26 cellular contexts compared by ENCODE assay signal in the genomic region with DNA sequence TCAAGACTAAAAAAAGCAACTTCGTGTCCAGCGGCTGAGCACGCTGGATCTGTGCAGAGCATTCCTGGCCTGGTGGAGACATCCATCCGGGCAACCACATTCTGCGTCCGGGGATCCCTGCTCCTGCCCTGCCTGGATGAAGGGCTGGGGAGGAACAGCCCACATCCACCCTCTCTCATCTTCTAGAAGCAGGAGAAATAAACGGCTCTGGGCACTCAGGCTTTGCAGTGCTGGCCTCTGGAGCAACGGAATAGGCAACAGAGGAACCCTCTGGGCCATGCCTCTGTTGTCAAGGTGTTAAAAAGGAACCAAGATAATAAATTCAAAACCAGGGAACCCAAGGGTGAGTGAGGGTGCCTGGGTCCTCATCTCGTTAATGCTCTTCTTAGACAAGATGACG.
"Had no signal": no experiment of that assay in that cellular context is flagged by ENCODE, and none has a peak within 500 bp of the region (broad histone marks: within the 10 kb centered on the region; RNA-seq: fewer than 3 reads in every experiment).

No MANE protein-coding gene starts in this region.

- H3K27ac Mint-ChIP-seq: activated CD4-positive, alpha-beta memory T cell treated with anti-CD3 and anti-CD28 coated beads for 36 hours; activated CD8-positive, alpha-beta memory T cell treated with anti-CD3 and anti-CD28 coated beads, Interleukin-2, amount 10 ng/mL, durations not matched to agents 7 days and 5 days; activated naive CD4-positive, alpha-beta T cell treated with anti-CD3 and anti-CD28 coated beads, Interleukin-2, amount 10 ng/mL, durations not matched to agents 7 days and 5 days; activated naive CD8-positive, alpha-beta T cell; activated naive CD8-positive, alpha-beta T cell treated with anti-CD3 and anti-CD28 coated beads, Interleukin-2, amount 50 U/mL, for 24 hours; T-helper 1 cell treated with Interleukin-12 subunit alpha and Interleukin-12 subunit beta and Interleukin-4 antibody, amounts not matched to agents 30 μg/mL and 1 μg/mL, for 36 hours; T-helper 2 cell treated with Interferon-gamma antibody and Interleukin-4, amounts not matched to agents 5 μg/mL and 100 μg/mL, for 36 hours had no signal

- H3K4me3 ChIP-seq: SJSA1 had no signal

- DNase-seq: activated CD4-positive, alpha-beta memory T cell treated with anti-CD3 and anti-CD28 coated beads for 36 hours; activated CD4-positive, alpha-beta T cell treated with anti-CD3 and anti-CD28 coated beads, Interleukin-2, amount 50 U/mL, for 1 hour; activated CD8-positive, alpha-beta memory T cell treated with anti-CD3 and anti-CD28 coated beads for 24 hours; activated CD8-positive, alpha-beta memory T cell treated with anti-CD3 and anti-CD28 coated beads, Interleukin-2, amount 10 ng/mL, durations not matched to agents 7 days and 5 days; activated CD8-positive, alpha-beta memory T cell treated with anti-CD3 and anti-CD28 coated beads, Interleukin-2, amount 50 U/mL, for 48 hours; activated effector memory CD4-positive, alpha-beta T cell treated with Interleukin-2 at 50 U/mL for 16 hours; activated naive CD4-positive, alpha-beta T cell treated with anti-CD3 and anti-CD28 coated beads, Interleukin-2, amount 10 ng/mL, durations not matched to agents 7 days and 5 days; activated naive CD8-positive, alpha-beta T cell treated with anti-CD3 and anti-CD28 coated beads, Interleukin-2, amount 50 U/mL, for 24 hours; activated T-cell treated with anti-CD3 and anti-CD28 coated beads, Interleukin-2, amount 50 U/mL, for 48 hours; MM.1S; MV-4-11; NCI-H1092; NCI-H1436 treated with DMSO at 0.1 percent for 48 hours; NCI-H1694 treated with DMSO at 0.1 percent for 48 hours; NCI-H2029; NCI-H345; NCI-H524 treated with DMSO at 0.1 percent for 48 hours; SHP77 treated with DMSO at 0.1 percent for 48 hours; SK-N-SH had no signal

- H3K4me1 ChIP-seq: SJSA1 had no signal

- H3K9me3 ChIP-seq: SJSA1, SK-N-SH had no signal

- H3K4me3 Mint-ChIP-seq: activated CD4-positive, alpha-beta memory T cell treated with anti-CD3 and anti-CD28 coated beads for 36 hours; activated CD8-positive, alpha-beta memory T cell treated with anti-CD3 and anti-CD28 coated beads, Interleukin-2, amount 10 ng/mL, durations not matched to agents 7 days and 5 days; activated naive CD4-positive, alpha-beta T cell treated with anti-CD3 and anti-CD28 coated beads, Interleukin-2, amount 10 ng/mL, durations not matched to agents 7 days and 5 days; activated naive CD8-positive, alpha-beta T cell; activated naive CD8-positive, alpha-beta T cell treated with anti-CD3 and anti-CD28 coated beads, Interleukin-2, amount 50 U/mL, for 24 hours; brain; T-helper 1 cell treated with Interleukin-12 subunit alpha and Interleukin-12 subunit beta and Interleukin-4 antibody, amounts not matched to agents 30 μg/mL and 1 μg/mL, for 36 hours; T-helper 2 cell treated with Interferon-gamma antibody and Interleukin-4, amounts not matched to agents 5 μg/mL and 100 μg/mL, for 36 hours had no signal

- ATAC-seq: activated CD8-positive, alpha-beta memory T cell treated with anti-CD3 and anti-CD28 coated beads, Interleukin-2, amount 10 ng/mL, durations not matched to agents 7 days and 5 days; activated naive CD8-positive, alpha-beta T cell treated with anti-CD3 and anti-CD28 coated beads, Interleukin-2, amount 50 U/mL, for 24 hours; Panc1 had no signal

- H3K9ac ChIP-seq: KMS-11, SK-N-SH had no signal

- H3K9me3 Mint-ChIP-seq: activated CD4-positive, alpha-beta memory T cell treated with anti-CD3 and anti-CD28 coated beads for 36 hours; activated naive CD8-positive, alpha-beta T cell treated with anti-CD3 and anti-CD28 coated beads, Interleukin-2, amount 50 U/mL, for 24 hours; T-helper 1 cell treated with Interleukin-12 subunit alpha and Interleukin-12 subunit beta and Interleukin-4 antibody, amounts not matched to agents 30 μg/mL and 1 μg/mL, for 36 hours; T-helper 2 cell treated with Interferon-gamma antibody and Interleukin-4, amounts not matched to agents 5 μg/mL and 100 μg/mL, for 36 hours had no signal

- H3K36me3 Mint-ChIP-seq: activated CD4-positive, alpha-beta memory T cell treated with anti-CD3 and anti-CD28 coated beads for 36 hours; activated CD8-positive, alpha-beta memory T cell treated with anti-CD3 and anti-CD28 coated beads, Interleukin-2, amount 10 ng/mL, durations not matched to agents 7 days and 5 days; activated naive CD4-positive, alpha-beta T cell treated with anti-CD3 and anti-CD28 coated beads, Interleukin-2, amount 10 ng/mL, durations not matched to agents 7 days and 5 days; activated naive CD8-positive, alpha-beta T cell had no signal

- H3K36me3 ChIP-seq: SJSA1 had no signal

- H3K4me2 ChIP-seq: KMS-11, SK-N-SH had no signal

- H3K27ac ChIP-seq: KMS-11, SJSA1 had no signal
